8 cellular contexts compared by ENCODE assay signal in the genomic region with DNA sequence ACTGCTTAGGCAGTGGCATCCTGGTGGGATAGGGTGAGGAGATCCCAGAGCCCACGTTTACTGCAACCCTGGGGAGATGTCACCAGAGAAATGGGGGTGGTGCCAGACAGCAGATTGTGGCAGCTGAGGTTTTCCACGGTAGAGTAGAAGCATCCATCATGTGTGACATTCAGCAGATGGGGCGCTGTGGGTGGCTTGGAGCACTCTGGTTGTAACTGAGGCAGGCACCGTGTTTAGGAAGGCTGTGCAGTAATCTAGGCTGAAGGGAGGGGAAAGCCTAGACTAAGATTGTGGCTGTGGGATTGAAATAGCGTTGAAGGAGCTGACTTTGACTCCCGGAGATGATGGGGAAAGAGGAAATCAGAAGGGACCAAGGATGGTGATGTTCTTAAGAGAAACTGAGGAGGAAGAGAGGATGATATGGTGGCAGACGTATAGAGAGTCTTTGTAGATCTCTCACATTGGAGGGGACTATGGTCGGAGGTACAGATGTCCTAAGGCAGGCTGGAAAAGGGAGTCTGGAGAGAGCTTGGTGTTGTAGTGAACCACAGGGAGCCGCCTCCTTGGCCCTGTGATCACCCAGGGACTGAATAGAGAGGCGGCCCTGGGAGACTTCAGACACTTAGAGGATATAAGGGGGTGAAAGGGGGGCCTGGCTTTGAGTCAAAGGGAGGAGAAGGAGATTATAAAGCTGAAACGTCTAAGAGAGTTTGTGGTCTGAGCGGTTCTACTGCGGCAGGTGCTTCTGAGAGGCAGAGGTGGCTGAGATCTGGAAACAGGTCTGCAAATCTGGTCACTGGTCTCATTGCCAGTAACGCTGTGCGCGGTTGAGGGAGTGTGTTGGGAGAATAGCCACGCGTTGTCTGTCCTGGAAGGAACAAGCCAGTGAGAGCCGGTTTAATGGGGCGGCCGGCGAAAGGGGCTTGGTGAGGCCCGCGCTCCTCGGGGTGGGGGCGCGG. TPM values are rescaled to one million over a fixed set of nuclear protein-coding genes. Genes with fewer than 3 reads are reported as not detected.
DNase-seq lines count a peak whose midpoint lies in the region; ATAC-seq, FAIRE-seq and TF ChIP-seq lines count a peak whose summit lies in the region.

No MANE protein-coding gene starts in this region.

- peak; percentile 51 for ATAC-seq in CD4-positive, alpha-beta T cell (ENCODE audit: poor library complexity)
- ATAC-seq in GM21723 (IDR thresholded peaks at IDR 0.05; ENCODE audit: unreplicated experiment) = peak; percentile 5

- no peaks in the 10 kb centered on the region for H3K27me3 ChIP-seq in CD4-positive, alpha-beta T cell (ENCODE audit: control insufficient read depth, insufficient read depth, low read length)
- H3K27me3 ChIP-seq in PC-9 (ENCODE audit: insufficient read depth, low read depth) (0 out of 2 replicates have a peak, but pooled peaks cover 15% of the 10 kb centered on the region), ascending aorta (no peaks in the 10 kb centered on the region)

- H3K27ac ChIP-seq in CD4-positive, alpha-beta T cell (ENCODE audit: low read depth, low read length) = peak overlapping the region; percentile 50
- no peak overlapping the region for H3K27ac ChIP-seq in PC-9
- peak overlapping the region; percentile 92 to 95 for H3K27ac ChIP-seq in ascending aorta
- peak overlapping the region; percentile 78 to 91 for H3K27ac ChIP-seq in kidney (ENCODE audit: low read depth in 2 of 2, low read length in 2 of 2)

- H3K4me1 Mint-ChIP-seq in CD4-positive, alpha-beta T cell (ENCODE audit: low read depth) = peaks cover 67% of the 10 kb centered on the region

- H3K27me3 Mint-ChIP-seq in CD4-positive, alpha-beta T cell = no peaks in the 10 kb centered on the region

- H3K9ac ChIP-seq in kidney (ENCODE audit: low read length in 2 of 2) = peak overlapping the region; percentile 72 to 78

- no peaks in the 10 kb centered on the region for H3K9me3 Mint-ChIP-seq in CD4-positive, alpha-beta T cell

- H3K27ac Mint-ChIP-seq in CD4-positive, alpha-beta T cell = peak overlapping the region; percentile 81

- FAIRE-seq in kidney (lab: Jason Lieb, UNC) (no peak), urothelium cell line (lab: Jason Lieb, UNC) (no peak)

- H3K79me2 ChIP-seq in PC-9 (ENCODE audit: low read depth) = 0 out of 2 replicates have a peak, but pooled peaks cover 14% of the 10 kb centered on the region

- no peaks in the 10 kb centered on the region for H3K9me3 ChIP-seq in CD4-positive, alpha-beta T cell (ENCODE audit: control insufficient read depth, low read length)
- H3K9me3 ChIP-seq in PC-9 (ENCODE audit: insufficient read depth, low read depth) = no peaks in the 10 kb centered on the region
- H3K9me3 ChIP-seq in ascending aorta = no peaks in the 10 kb centered on the region
- no peaks in the 10 kb centered on the region for H3K9me3 ChIP-seq in kidney (ENCODE audit: control insufficient read depth in 1 of 2, low read length in 2 of 2)

- peak overlapping the region; percentile 92 for H3K4me3 Mint-ChIP-seq in CD4-positive, alpha-beta T cell

- H2AFZ ChIP-seq in PC-9 = 0 out of 2 replicates have a peak overlapping the region, but pooled peaks have one; percentile 79

- H3K36me3 ChIP-seq in PC-9 (ENCODE audit: low read depth) = no peaks in the 10 kb centered on the region
- no peaks in the 10 kb centered on the region for H3K36me3 ChIP-seq in ascending aorta
- H3K36me3 ChIP-seq in kidney (ENCODE audit: control insufficient read depth in 1 of 2, insufficient read depth in 2 of 2, low read length in 2 of 2) = no peaks in the 10 kb centered on the region

- peak in 5 of 10 experiments; percentile 13 to 23 (median 16) for DNase-seq in CD4-positive, alpha-beta T cell
- no peak for DNase-seq in PC-9
- DNase-seq in ascending aorta (ENCODE audit: low spot score in 2 of 2) = no peak
- no peak for DNase-seq in kidney
- peak; percentile 30 to 36 for DNase-seq in stimulated activated CD4-positive, alpha-beta T cell treated with anti-CD3 and anti-CD28 coated beads, Interleukin-2, amount 100 ng/mL, for 24 hours
- DNase-seq in NCI-H1436 (lab: John Stamatoyannopoulos, UW) = no peak
- DNase-seq in urothelium cell line (ENCODE audit: low spot score) = no peak

- H3K4me3 ChIP-seq in PC-9 = no peak overlapping the region
- H3K4me3 ChIP-seq in ascending aorta = peak overlapping the region; percentile 68 to 76
- peak overlapping the region; percentile 68 to 84 for H3K4me3 ChIP-seq in kidney (ENCODE audit: low read length in 2 of 2)

- H3K9me2 ChIP-seq in PC-9 (ENCODE audit: insufficient read depth) = no peaks in the 10 kb centered on the region

- no peak for TF ChIP-seq CTCF in CD4-positive, alpha-beta T cell (IDR thresholded peaks at IDR 0.05)
- no peak for TF ChIP-seq CTCF in PC-9 (conservative IDR thresholded peaks at IDR 0.05)
- TF ChIP-seq CTCF in ascending aorta (IDR thresholded peaks at IDR 0.05) = no peak
- no peak for TF ChIP-seq CTCF in kidney (IDR thresholded peaks at IDR 0.05; ENCODE audit: borderline replicate concordance, extremely low read depth, insufficient read depth)

- H3F3A ChIP-seq in PC-9 (ENCODE audit: insufficient read depth, low read depth) = peaks cover 8% of the 10 kb centered on the region; the same call in 1 of the 2 replicates

- intact Hi-C loops in CD4-positive, alpha-beta T cell (cut with DNase I, micrococcal nuclease) = loop anchor here in 1 of 2 experiments (2.0 kb wide), 1 partner anchor 18 kb away; no protein-coding TSS in a partner anchor
- intact Hi-C loops in PC-9 (cut with micrococcal nuclease; ENCODE audit: unreplicated experiment) = no loop called here
- intact Hi-C loops in ascending aorta (cut with DNase I) = loop anchor here (5.0 to 10.0 kb wide), 3 partner anchors 140 to 785 kb away; partner anchors contain the start of genes DDX39B, FLOT1, IER3 and MRPS18B
- intact Hi-C loops in kidney (cut with DNase I) = no loop called here

- H3K4me2 ChIP-seq in PC-9 = peak overlapping the region; percentile 77

- peaks cover 13% of the 10 kb centered on the region for H3K4me1 ChIP-seq in PC-9 (replicated peaks; ENCODE audit: insufficient read depth)
- H3K4me1 ChIP-seq in ascending aorta = peaks cover 9 to 21% of the 10 kb centered on the region in 2 donors
- H3K4me1 ChIP-seq in kidney (ENCODE audit: control insufficient read depth in 1 of 2, insufficient read depth in 1 of 2, low read depth in 1 of 2, low read length in 2 of 2) = peaks cover 17 to 20% of the 10 kb centered on the region in 2 donors

- no TSS peak for BruUV-seq in PC-9 (replicated peaks; lab: Mats Ljungman, UMichigan)

- CTCF ChIA-PET in CD4-positive, alpha-beta T cell (lab: Charles Lee) = interaction anchor here (1.4 to 3.8 kb wide), 5 partner anchors 36 to 206 kb away, joined by 3 to 27 read pairs (median 5); no protein-coding TSS in a partner anchor
- CTCF ChIA-PET in PC-9 (lab: Charles Lee) = interaction anchor here (0.6 kb wide), 3 partner anchors 60 to 193 kb away, joined by 3 to 5 read pairs (median 3); no protein-coding TSS in a partner anchor

- no peaks in the 10 kb centered on the region for H4K20me1 ChIP-seq in PC-9 (ENCODE audit: insufficient read depth)

- peaks cover 18% of the 10 kb centered on the region for H3K36me3 Mint-ChIP-seq in CD4-positive, alpha-beta T cell (ENCODE audit: low read depth)

- POLR2A ChIA-PET in CD4-positive, alpha-beta T cell (lab: Charles Lee) = interaction anchor here (0.5 to 3.9 kb wide), 9 partner anchors 21 to 205 kb away, joined by 3 to 15 read pairs (median 4); partner anchors contain the start of gene MICB
- POLR2A ChIA-PET in PC-9 (lab: Charles Lee; ENCODE audit: unreplicated experiment) = no interaction called here

RNA-seq across cellular contexts. Expression of gene MICA, which starts 0.8 kb away (rescaled TPM):
- total RNA-seq in CD4-positive, alpha-beta T cell = 10 to 100 TPM; 10.6 to 14.0 TPM
- total RNA-seq in PC-9 (2021) = 11.8 and 13.5 TPM in 2 replicates
- total RNA-seq in ascending aorta = 19.2 TPM
- 27.5 TPM for total RNA-seq in kidney
- polyA plus RNA-seq in kidney (ENCODE audit: insufficient read depth, low read depth, low replicate concordance) = 34.7 TPM

RNA-seq across cellular contexts. Expression of gene HLA-B, which starts 45.6 kb away (rescaled TPM):
- 1,000 to 10,000 TPM; 6,758 to 7,013 TPM for total RNA-seq in CD4-positive, alpha-beta T cell
- 137 and 204 TPM in 2 replicates for total RNA-seq in PC-9 (2021)
- 1,833 TPM for total RNA-seq in ascending aorta
- 1,532 TPM for total RNA-seq in kidney
- 1,348 TPM for polyA plus RNA-seq in kidney (ENCODE audit: insufficient read depth, low read depth, low replicate concordance)

Comparison
In these comparisons a context has a peak if more than half of its experiments do, and no peak if none do; other contexts are left out.
1. DNase-seq: peak in stimulated activated CD4-positive, alpha-beta T cell treated with anti-CD3 and anti-CD28 coated beads, Interleukin-2, amount 100 ng/mL, for 24 hours (2 of 2); none in PC-9 (0 of 2), ascending aorta (0 of 2), kidney (single experiment), NCI-H1436 (single experiment) and urothelium cell line (single experiment).